8 cellular contexts compared by ENCODE assay signal in the genomic region with DNA sequence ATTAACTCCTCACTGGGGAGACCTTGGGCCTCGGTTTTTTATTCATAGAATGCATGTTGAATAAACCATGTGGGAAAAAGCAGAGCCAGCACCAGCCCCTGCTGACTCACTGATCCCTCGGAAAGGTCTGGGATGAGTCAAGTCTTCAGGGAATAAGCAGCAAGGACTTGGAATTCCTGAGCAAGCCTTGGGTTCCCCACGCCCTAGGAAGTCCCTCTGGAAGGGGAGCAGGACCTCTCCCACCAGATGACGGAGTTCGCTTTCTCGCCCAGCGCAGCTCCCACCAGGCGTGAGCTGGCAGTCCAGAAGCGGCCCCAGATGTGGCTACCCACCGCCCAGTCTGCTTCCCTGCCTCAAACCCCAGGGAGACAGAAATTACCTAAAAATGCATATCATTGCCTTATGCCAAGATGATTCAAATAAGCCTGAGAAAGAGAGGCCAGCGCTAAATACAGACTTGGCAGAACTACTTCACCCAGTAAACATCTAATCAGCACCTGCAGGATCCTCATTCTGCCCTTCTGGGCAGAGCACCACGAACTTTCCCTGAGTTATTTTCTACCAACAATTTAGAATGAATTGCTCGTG. TPM values are rescaled to one million over a fixed set of nuclear protein-coding genes. Genes with fewer than 3 reads are reported as not detected.
DNase-seq lines count a peak whose midpoint lies in the region; ATAC-seq and TF ChIP-seq lines count a peak whose summit lies in the region.

No MANE protein-coding gene starts in this region.

- no peaks in the 10 kb centered on the region for H4K20me1 ChIP-seq in smooth muscle cell (ENCODE audit: low read depth)

- no peaks in the 10 kb centered on the region for H3K27me3 ChIP-seq in smooth muscle cell (ENCODE audit: low read depth)

- no peaks in the 10 kb centered on the region for H3K27me3 Mint-ChIP-seq in activated B cell treated with CpG ODN at 0.5 μM for 24 hours

- intact Hi-C loops in activated B cell treated with CpG ODN at 0.5 μM for 24 hours (cut with micrococcal nuclease): loop anchor here (1.0 to 5.0 kb wide), 5 partner anchors 11 to 212 kb away; no protein-coding TSS in a partner anchor

- peak overlapping the region; percentile 100 for H3K27ac ChIP-seq in smooth muscle cell (ENCODE audit: low read depth)

- H3K9me3 ChIP-seq in smooth muscle cell (replicated peaks; ENCODE audit: low read depth): no peaks in the 10 kb centered on the region

- peak overlapping the region; percentile 14 for H3K4me3 ChIP-seq in smooth muscle cell

- 14% methylated on average over 11 of the region's 13 CpGs for WGBS in smooth muscle cell (ENCODE audit: low lambda C conversion rate)

- no peaks in the 10 kb centered on the region for H3K9me3 Mint-ChIP-seq in activated B cell treated with CpG ODN at 0.5 μM for 24 hours

- TF ChIP-seq CTCF in activated B cell treated with CpG ODN at 0.5 μM for 24 hours (IDR thresholded peaks at IDR 0.05) (no peak), smooth muscle cell (IDR thresholded peaks at IDR 0.05; ENCODE audit: borderline replicate concordance, insufficient read depth, poor library complexity, severe bottlenecking) (no peak)

- DNase-seq in activated B cell treated with CpG ODN at 0.5 μM for 24 hours (no peak), glomerular endothelial cell (ENCODE audit: extremely low read depth, low read depth, low spot score) (peak; percentile 91), smooth muscle cell (lab: John Stamatoyannopoulos, UW; ENCODE audit: unreplicated experiment) (peak; percentile 56), NCI-H1105 (lab: John Stamatoyannopoulos, UW) (no peak), NCI-H82 (lab: John Stamatoyannopoulos, UW) (no peak)
- no peak for DNase-seq in stimulated activated CD4-positive, alpha-beta T cell treated with anti-CD3 and anti-CD28 coated beads, Interleukin-1b, Interleukin-23, amount 100 ng/mL, for 48 hours

- peak overlapping the region; percentile 80 for H3K4me2 ChIP-seq in smooth muscle cell

- H3K79me2 ChIP-seq in smooth muscle cell (ENCODE audit: low read depth): no peaks in the 10 kb centered on the region

- no peaks in the 10 kb centered on the region for H3K36me3 ChIP-seq in smooth muscle cell (ENCODE audit: low read depth)

- peak overlapping the region; percentile 83 for H3K27ac Mint-ChIP-seq in activated B cell treated with CpG ODN at 0.5 μM for 24 hours

- ATAC-seq in GM18511 (IDR thresholded peaks at IDR 0.05; ENCODE audit: unreplicated experiment) (peak; percentile 32), HG03064 (IDR thresholded peaks at IDR 0.05; ENCODE audit: low read depth, unreplicated experiment) (peak; percentile 12), activated B cell treated with CpG ODN at 0.5 μM for 24 hours (ENCODE audit: low read depth) (peak; percentile 25)

- CTCF ChIA-PET in activated B cell treated with CpG ODN at 0.5 μM for 24 hours (lab: Charles Lee): interaction anchor here (1.3 kb wide), 1 partner anchor 16 kb away, joined by 5 read pairs; no protein-coding TSS in a partner anchor

- H3K4me3 Mint-ChIP-seq in activated B cell treated with CpG ODN at 0.5 μM for 24 hours: peak overlapping the region; percentile 68

- H3K36me3 Mint-ChIP-seq in activated B cell treated with CpG ODN at 0.5 μM for 24 hours (ENCODE audit: low read depth): peaks cover 16% of the 10 kb centered on the region

- H2AFZ ChIP-seq in smooth muscle cell (ENCODE audit: low read depth): no peak overlapping the region

- POLR2A ChIA-PET in activated B cell treated with CpG ODN at 0.5 μM for 24 hours (lab: Charles Lee): interaction anchor here (1.1 to 1.2 kb wide), 2 partner anchors 21 to 46 kb away, joined by 3 to 4 read pairs; partner anchors contain the start of genes BTD and HACL1

- H3K4me1 ChIP-seq in smooth muscle cell (ENCODE audit: low read depth): peaks cover 11% of the 10 kb centered on the region

- peaks cover 45% of the 10 kb centered on the region for H3K4me1 Mint-ChIP-seq in activated B cell treated with CpG ODN at 0.5 μM for 24 hours

- H3F3A ChIP-seq in smooth muscle cell (ENCODE audit: low read depth): peaks cover 16% of the 10 kb centered on the region

- peak overlapping the region; percentile 93 for H3K9ac ChIP-seq in smooth muscle cell (ENCODE audit: low read depth)

RNA-seq across cellular contexts. Expression of gene BTD, which starts 45.5 kb away (rescaled TPM):
- 7.6 and 9.1 TPM in 2 replicates for total RNA-seq in activated B cell treated with CpG ODN at 0.5 μM for 24 hours
- total RNA-seq in glomerular endothelial cell: 24.8 and 37.6 TPM in 2 replicates
- total RNA-seq in smooth muscle cell: 9.4 and 20.9 TPM in 2 replicates
- 16.3 and 23.6 TPM in 2 replicates for polyA plus RNA-seq in smooth muscle cell

RNA-seq across cellular contexts. Expression of gene HACL1, which starts 45.6 kb away (rescaled TPM):
- total RNA-seq in activated B cell treated with CpG ODN at 0.5 μM for 24 hours (24.7 and 28.4 TPM in 2 replicates), glomerular endothelial cell (17.2 and 22.9 TPM in 2 replicates), smooth muscle cell (13.0 and 17.9 TPM in 2 replicates)
- polyA plus RNA-seq in smooth muscle cell: 11.8 and 16.3 TPM in 2 replicates

Comparison
In these comparisons a context has a peak if more than half of its experiments do, and no peak if none do; other contexts are left out.
1. DNase-seq: peak in glomerular endothelial cell (single experiment) and smooth muscle cell (single experiment); none in activated B cell treated with CpG ODN at 0.5 μM for 24 hours (single experiment), NCI-H1105 (single experiment), stimulated activated CD4-positive, alpha-beta T cell treated with anti-CD3 and anti-CD28 coated beads, Interleukin-1b, Interleukin-23, amount 100 ng/mL, for 48 hours (single experiment) and NCI-H82 (single experiment).
2. Peak in every context shown above with its lines, with median percentiles within 50 percentile points of each other: ATAC-seq.